Comparison of ENCODE assay signal across 26 cellular contexts in genomic region chr1:39717809-39718208, GRCh38. TPM values are rescaled to one million over a fixed set of nuclear protein-coding genes. Genes with fewer than 3 reads are reported as not detected.
DNase-seq lines count a peak whose midpoint lies in the region; ATAC-seq, FAIRE-seq and TF ChIP-seq lines count a peak whose summit lies in the region.
"Had no signal": no experiment of that assay in that cellular context is flagged by ENCODE, and none has a peak within 500 bp of the region (broad histone marks: within the 10 kb centered on the region; RNA-seq: fewer than 3 reads in every experiment).

No MANE protein-coding gene starts in this region.

- FAIRE-seq in K562 (lab: Jason Lieb, UNC) (no peak), GM12892 (lab: Jason Lieb, UNC) (no peak)
- FAIRE-seq: GM12891 had no signal

- POLR2A ChIA-PET in K562 (lab: Yijun Ruan, JAX), result no interaction called here

- no peak for TF ChIP-seq RAD21 in K562 (CRISPR knock-in tag; conservative IDR thresholded peaks at IDR 0.05 in 1 of 2, IDR thresholded peaks at IDR 0.05 in 1 of 2)

- intact Hi-C loops in Calu3 (cut with micrococcal nuclease; ENCODE audit: unreplicated experiment) (no loop called here), K562 (cut with micrococcal nuclease) (loop anchor here (10.0 kb wide), 1 partner anchor 613 kb away; no protein-coding TSS in a partner anchor), ovary (cut with DNase I) (loop anchor here in 2 of 4 donors (10.0 kb wide), 2 partner anchors 53 to 113 kb away; no protein-coding TSS in a partner anchor)

- no peak for TF ChIP-seq EP300 in K562 (IDR thresholded peaks at IDR 0.05; ENCODE audit: low read length)
- no peak for TF ChIP-seq EP300 in ovary (IDR thresholded peaks at IDR 0.05)

- 0 out of 2 replicates have a peak, but pooled peaks cover 2% of the 10 kb centered on the region for H3F3A ChIP-seq in GM23338 (replicated peaks; ENCODE audit: low read depth)

- H3K27me3 ChIP-seq in GM23338 (ENCODE audit: insufficient read depth), result peaks cover 95% of the 10 kb centered on the region
- peaks cover 0 to 3% of the 10 kb centered on the region in 2 experiments; a peak in 1 of 5 replicates for H3K27me3 ChIP-seq in K562 (ENCODE audit: control insufficient read depth in 2 of 2, insufficient read depth in 2 of 2, low read length in 2 of 2)
- no peaks in the 10 kb centered on the region for H3K27me3 ChIP-seq in ovary

- H3K9me3 Mint-ChIP-seq in Calu3 (ENCODE audit: low read depth, unreplicated experiment) (no peaks in the 10 kb centered on the region), GM23338 (no peaks in the 10 kb centered on the region)
- H3K9me3 Mint-ChIP-seq: CD4-positive, CD25-positive, alpha-beta regulatory T cell; IgD-negative memory B cell had no signal

- no peak overlapping the region for H3K4me2 ChIP-seq in GM23338
- H3K4me2 ChIP-seq in K562 (ENCODE audit: insufficient read depth, low read length), result no peak overlapping the region

- H3K27me3 Mint-ChIP-seq in Calu3 (ENCODE audit: unreplicated experiment) (peaks cover 69% of the 10 kb centered on the region), GM23338 (ENCODE audit: insufficient read depth, low read depth, poor library complexity) (peaks cover 72% of the 10 kb centered on the region)

- no peaks in the 10 kb centered on the region for H3K36me3 ChIP-seq in GM23338 (ENCODE audit: insufficient read depth)
- no peaks in the 10 kb centered on the region for H3K36me3 ChIP-seq in K562 (ENCODE audit: control insufficient read depth, insufficient read depth, low read length)
- H3K36me3 ChIP-seq in ovary, result no peaks in the 10 kb centered on the region

- H3K79me2 ChIP-seq in GM23338 (replicated peaks; ENCODE audit: insufficient read depth) (no peaks in the 10 kb centered on the region), K562 (ENCODE audit: control insufficient read depth, insufficient read depth, low read length) (no peaks in the 10 kb centered on the region)

- TF ChIP-seq POLR2A in K562 (conservative IDR thresholded peaks at IDR 0.05) (no peak), GM12892 (IDR thresholded peaks at IDR 0.05; ENCODE audit: low read depth, low read length) (no peak), ovary (IDR thresholded peaks at IDR 0.05) (no peak)

- BruUV-seq in Calu3 (replicated peaks; lab: Mats Ljungman, UMichigan) (no TSS peak), K562 (replicated peaks; lab: Mats Ljungman, UMichigan) (no TSS peak)

- in situ Hi-C loops in K562 (cut with MboI), result no loop called here

- H3K4me3 Mint-ChIP-seq in Calu3 (ENCODE audit: low read depth, unreplicated experiment) (no peak overlapping the region), GM23338 (no peak overlapping the region)
- H3K4me3 Mint-ChIP-seq: CD4-positive, CD25-positive, alpha-beta regulatory T cell; IgD-negative memory B cell had no signal

- no peaks in the 10 kb centered on the region for H3K9me1 ChIP-seq in K562 (ENCODE audit: control insufficient read depth, insufficient read depth, low read length)

- H4K20me1 ChIP-seq in GM23338 (replicated peaks; ENCODE audit: insufficient read depth) (peaks cover 32% of the 10 kb centered on the region), K562 (replicated peaks; ENCODE audit: control insufficient read depth, insufficient read depth, low read length) (no peaks in the 10 kb centered on the region)

- TF ChIP-seq CTCF in Calu3 (IDR thresholded peaks at IDR 0.05; ENCODE audit: unreplicated experiment), result peak; percentile 15
- peak in 1 of 2 experiments; percentile 15; a peak in 2 of 4 replicates for TF ChIP-seq CTCF in GM23338 (conservative IDR thresholded peaks at IDR 0.05; ENCODE audit: low read depth in 2 of 2)
- TF ChIP-seq CTCF in K562 (IDR thresholded peaks at IDR 0.05 in 2 of 3, conservative IDR thresholded peaks at IDR 0.05 in 1 of 3; ENCODE audit: insufficient read depth in 2 of 3, low read depth in 1 of 3, low read length in 3 of 3), result peak in 2 of 3 experiments; percentile 17 to 36; a peak in 3 of 6 replicates
- no peak for TF ChIP-seq CTCF in ovary (IDR thresholded peaks at IDR 0.05)

- no peaks in the 10 kb centered on the region for H3K9me3 ChIP-seq in K562 (replicated peaks; ENCODE audit: control insufficient read depth, insufficient read depth, low read depth, low read length)
- no peaks in the 10 kb centered on the region for H3K9me3 ChIP-seq in ovary

- H3K27ac ChIP-seq in GM23338 (ENCODE audit: low read depth) (no peak overlapping the region), K562 (ENCODE audit: extremely low read depth, low read depth, low read length) (no peak overlapping the region), ovary (no peak overlapping the region)
- H3K27ac ChIP-seq: GM23248, RWPE1, SK-N-MC had no signal

- no peak overlapping the region for H3K9ac ChIP-seq in K562 (ENCODE audit: insufficient read depth in 1 of 2, low read depth in 2 of 2, low read length in 2 of 2)
- H3K9ac ChIP-seq: GM23248 had no signal

- ATAC-seq in GM23338 (peak; percentile 35; the same call in 1 of the 3 replicates), K562 (peak; percentile 54; the same call in 2 of the 3 replicates), left lobe of liver (no peak)
- ATAC-seq: PC-3 had no signal

- DNase-seq in Calu3, result no peak
- DNase-seq in GM23338 (ENCODE audit: low spot score), result peak; percentile 39
- DNase-seq in K562 (ENCODE audit: extremely low read depth in 1 of 4, low spot score in 3 of 4), result no peak
- peak; percentile 6 for DNase-seq in left lobe of liver (ENCODE audit: low spot score)
- no peak for DNase-seq in GM12892 (ENCODE audit: insufficient read length)
- no peak for DNase-seq in OCI-M1 (lab: John Stamatoyannopoulos, UW)
- no peak for DNase-seq in ovary
- DNase-seq: CD4-positive, CD25-positive, alpha-beta regulatory T cell; COR-L47; DMS 273 treated with DMSO at 0.1 percent for 48 hours; DMS79 treated with DMSO at 0.1 percent for 48 hours; GM23248; Karpas-422; MV-4-11; NCI-H1694; NCI-H2081 treated with DMSO at 0.1 percent for 48 hours; NCI-H446 treated with DMSO at 0.1 percent for 48 hours; NCI-H526 treated with DMSO at 0.1 percent for 48 hours; PC-3; SHP77 treated with DMSO at 0.1 percent for 48 hours had no signal

- H2AFZ ChIP-seq in GM23338 (no peak overlapping the region), K562 (ENCODE audit: low read depth, low read length) (no peak overlapping the region)
- H2AFZ ChIP-seq: GM23248 had no signal

- CTCF ChIA-PET in Calu3 (lab: Charles Lee), result no interaction called here
- CTCF ChIA-PET in K562 (lab: Yijun Ruan, JAX; ENCODE audit: low intra/inter-chr PET ratio), result interaction anchor here (0.5 kb wide), 1 partner anchor 141 kb away, joined by 4 read pairs; the partner anchor contains the start of gene PABPC4

- WGBS in K562 (ENCODE audit: insufficient coverage, low coverage, missing lambda C conversion rate), result 5% methylated on average over 6 of the region's 6 CpGs
- 76 to 78% (median 78%) methylated on average over 6 of the region's 6 CpGs for WGBS in ovary, 3 donors

- no peaks in the 10 kb centered on the region for H3K36me3 Mint-ChIP-seq in Calu3 (ENCODE audit: insufficient read depth, unreplicated experiment)
- no peaks in the 10 kb centered on the region for H3K36me3 Mint-ChIP-seq in GM23338 (ENCODE audit: low read depth)
- H3K36me3 Mint-ChIP-seq: CD4-positive, CD25-positive, alpha-beta regulatory T cell; IgD-negative memory B cell had no signal

- H3K4me1 ChIP-seq in GM23338 (ENCODE audit: insufficient read depth) (no peaks in the 10 kb centered on the region), K562 (replicated peaks in 1 of 2; ENCODE audit: control insufficient read depth in 2 of 2, insufficient read depth in 2 of 2, low read length in 2 of 2) (peaks cover 0 to 4% of the 10 kb centered on the region in 2 experiments; a peak in 3 of 5 replicates), ovary (ENCODE audit: insufficient read depth) (no peaks in the 10 kb centered on the region)

- H3K9me2 ChIP-seq in GM23338 (ENCODE audit: insufficient read depth), result no peaks in the 10 kb centered on the region

- H3K4me3 ChIP-seq in GM23338 (no peak overlapping the region), K562 (no peak overlapping the region), ovary (no peak overlapping the region)
- H3K4me3 ChIP-seq: GM23248, SK-N-MC had no signal

- H3K4me1 Mint-ChIP-seq in Calu3 (ENCODE audit: low read depth, unreplicated experiment) (no peaks in the 10 kb centered on the region), GM23338 (no peaks in the 10 kb centered on the region)
- H3K4me1 Mint-ChIP-seq: CD4-positive, CD25-positive, alpha-beta regulatory T cell had no signal

- H3K27ac Mint-ChIP-seq in Calu3 (ENCODE audit: unreplicated experiment) (no peak overlapping the region), GM23338 (no peak overlapping the region)
- H3K27ac Mint-ChIP-seq: CD4-positive, CD25-positive, alpha-beta regulatory T cell; IgD-negative memory B cell had no signal

RNA-seq across cellular contexts. Expression of gene PPIE, which starts 20.9 kb away (rescaled TPM):
- 38.2 and 46.5 TPM in 2 replicates for total RNA-seq in Calu3 (2022)
- 24.3 and 27.8 TPM in 2 replicates for total RNA-seq in GM23338 (2014; rRNA removed; shearing (Covaris generic))
- 50.3 and 51.9 TPM in 2 replicates for polyA plus RNA-seq in GM23338 (2016; fragmentation: Nextera tagmentation; extraction: Ambion mirVana)
- total RNA-seq in K562 (2011; cell fraction: chromatin; rRNA removed; ENCODE audit: low replicate concordance), result 82.2 and 84.9 TPM in 2 replicates
- 64.3 and 64.9 TPM in 2 replicates for total RNA-seq in K562 (2011; cell fraction: nucleolus; rRNA removed)
- 89.9 and 148 TPM in 2 replicates for total RNA-seq in K562 (2011; cell fraction: nucleoplasm; rRNA removed)
- 75.4 and 84.7 TPM in 2 replicates for total RNA-seq in K562 (2014; rRNA removed)
- 107 and 113 TPM in 2 replicates for total RNA-seq in K562 (2014; rRNA removed; fragmentation: Illumina TruSeq; extraction: Trizol)
- total RNA-seq in K562 (2015; rRNA removed; fragmentation: Illumina TruSeq; extraction: Trizol), result 99.9 and 100.0 TPM in 2 replicates
- 94.2 and 108 TPM in 2 replicates for total RNA-seq in K562 (2021)
- polyA plus RNA-seq in K562 (2011; rRNA removed), result 162 and 163 TPM in 2 replicates
- polyA plus RNA-seq in K562 (2011; cell fraction: cytosol; rRNA removed), result 121 and 152 TPM in 2 replicates
- polyA plus RNA-seq in K562 (2011; cell fraction: nucleus; rRNA removed), result 98.0 and 123 TPM in 2 replicates
- 94.9 and 105 TPM in 2 replicates for polyA plus RNA-seq in K562 (2012)
- 119 and 131 TPM in 2 replicates for polyA plus RNA-seq in K562 (2014; fragmentation: Illumina TruSeq; extraction: Trizol)
- 100 to 1,000 TPM; 369 to 444 TPM for polyA plus RNA-seq in K562 (2014; fragmentation: Nextera tagmentation; extraction: Ambion mirVana)
- 136 and 154 TPM in 2 replicates for polyA plus RNA-seq in K562 (2014; rRNA removed)
- 85.1 and 88.0 TPM in 2 replicates for polyA minus RNA-seq in K562 (2011; rRNA and poly(A)+ RNA removed)
- polyA minus RNA-seq in K562 (2011; cell fraction: cytosol; rRNA and poly(A)+ RNA removed), result 28.3 and 30.2 TPM in 2 replicates
- 35.5 and 68.5 TPM in 2 replicates for polyA minus RNA-seq in K562 (2011; cell fraction: nucleus; rRNA and poly(A)+ RNA removed)
- 16.6 TPM for total RNA-seq in left lobe of liver
- polyA plus RNA-seq in GM12892 (2012; ENCODE audit: missing spikeins), result 78.6 TPM
- 10 to 100 TPM; 30.9 to 66.2 (median 46.7) TPM for total RNA-seq in ovary
- 100 to 1,000 TPM in 1 of 2 donors, 10 to 100 TPM in 1; 53.3 to 103 TPM for polyA plus RNA-seq in ovary

RNA-seq across cellular contexts. Expression of gene HPCAL4, which starts 26.6 kb away (rescaled TPM):
- total RNA-seq in Calu3 (2022), result not detected in 2 replicates
- 1.1 and 1.2 TPM in 2 replicates for total RNA-seq in GM23338 (2014; rRNA removed; shearing (Covaris generic))
- polyA plus RNA-seq in GM23338 (2016; fragmentation: Nextera tagmentation; extraction: Ambion mirVana), result 0.08 and 0.12 TPM in 2 replicates
- total RNA-seq in K562 (2011; cell fraction: chromatin; rRNA removed; ENCODE audit: low replicate concordance), result not detected in 2 replicates
- 0.17 TPM in 1 of 2 replicates, not detected in the other for total RNA-seq in K562 (2011; cell fraction: nucleolus; rRNA removed)
- total RNA-seq in K562 (2011; cell fraction: nucleoplasm; rRNA removed), result 0.07 TPM in 1 of 2 replicates, not detected in the other
- total RNA-seq in K562 (2014; rRNA removed), result not detected in 2 replicates
- total RNA-seq in K562 (2014; rRNA removed; fragmentation: Illumina TruSeq; extraction: Trizol), result 0.04 TPM in 1 of 2 replicates, not detected in the other
- not detected in 2 replicates for total RNA-seq in K562 (2015; rRNA removed; fragmentation: Illumina TruSeq; extraction: Trizol)
- total RNA-seq in K562 (2021), result 0.04 TPM in 2 replicates
- 0.04 and 0.07 TPM in 2 replicates for polyA plus RNA-seq in K562 (2011; rRNA removed)
- 0.06 and 0.09 TPM in 2 replicates for polyA plus RNA-seq in K562 (2011; cell fraction: cytosol; rRNA removed)
- polyA plus RNA-seq in K562 (2011; cell fraction: nucleus; rRNA removed), result 0.06 TPM in 2 replicates
- 0.03 and 0.06 TPM in 2 replicates for polyA plus RNA-seq in K562 (2012)
- 0.04 TPM in 1 of 2 replicates, not detected in the other for polyA plus RNA-seq in K562 (2014; fragmentation: Illumina TruSeq; extraction: Trizol)
- polyA plus RNA-seq in K562 (2014; fragmentation: Nextera tagmentation; extraction: Ambion mirVana), result under 1 TPM in 1 of 2 experiments, not detected in 1; 0.01 TPM
- polyA plus RNA-seq in K562 (2014; rRNA removed), result not detected in 2 replicates
- 0.06 and 0.11 TPM in 2 replicates for polyA minus RNA-seq in K562 (2011; rRNA and poly(A)+ RNA removed)
- polyA minus RNA-seq in K562 (2011; cell fraction: cytosol; rRNA and poly(A)+ RNA removed), result not detected in 2 replicates
- 0.11 TPM in 1 of 2 replicates, not detected in the other for polyA minus RNA-seq in K562 (2011; cell fraction: nucleus; rRNA and poly(A)+ RNA removed)
- total RNA-seq in left lobe of liver, result 0.08 TPM
- polyA plus RNA-seq in GM12892 (2012; ENCODE audit: missing spikeins), result 1.1 TPM
- total RNA-seq in ovary, result 1 to 10 TPM in 6 of 7 donors, under 1 TPM in 1; 0.88 to 7.7 (median 3.1) TPM
- 10 to 100 TPM in 1 of 2 donors, 1 to 10 TPM in 1; 1.3 to 11.1 TPM for polyA plus RNA-seq in ovary
- total RNA-seq: GM23248 had no signal
- polyA plus RNA-seq: BJ, GM23248 had no signal

RNA-seq across cellular contexts. Expression of gene NT5C1A, which starts 45.9 kb away (rescaled TPM):
- total RNA-seq in Calu3 (2022) (not detected in 2 replicates), K562 (2014; rRNA removed) (not detected in 2 replicates), K562 (2014; rRNA removed; fragmentation: Illumina TruSeq; extraction: Trizol) (not detected in 2 replicates), K562 (2015; rRNA removed; fragmentation: Illumina TruSeq; extraction: Trizol) (not detected in 2 replicates), K562 (2021) (not detected in 2 replicates), left lobe of liver (not detected), ovary (1 to 10 TPM in 4 of 7 donors, under 1 TPM in 1, not detected in 2; 0.34 to 2.4 (median 1.7) TPM)
- total RNA-seq in GM23338 (2014; rRNA removed; shearing (Covaris generic)), result not detected in 2 replicates
- polyA plus RNA-seq in GM23338 (2016; fragmentation: Nextera tagmentation; extraction: Ambion mirVana) (not detected in 2 replicates), K562 (2011; rRNA removed) (not detected in 2 replicates), K562 (2014; fragmentation: Illumina TruSeq; extraction: Trizol) (not detected in 2 replicates), K562 (2014; fragmentation: Nextera tagmentation; extraction: Ambion mirVana) (not detected), K562 (2014; rRNA removed) (not detected in 2 replicates), ovary (under 1 TPM; 0.15 to 0.97 TPM)
- total RNA-seq in K562 (2011; cell fraction: chromatin; rRNA removed; ENCODE audit: low replicate concordance), result not detected in 2 replicates
- 0.33 TPM in 1 of 2 replicates, not detected in the other for total RNA-seq in K562 (2011; cell fraction: nucleolus; rRNA removed)
- total RNA-seq in K562 (2011; cell fraction: nucleoplasm; rRNA removed), result not detected in 2 replicates
- polyA plus RNA-seq in K562 (2011; cell fraction: cytosol; rRNA removed), result not detected in 2 replicates
- not detected in 2 replicates for polyA plus RNA-seq in K562 (2011; cell fraction: nucleus; rRNA removed)
- not detected in 2 replicates for polyA plus RNA-seq in K562 (2012)
- not detected in 2 replicates for polyA minus RNA-seq in K562 (2011; rRNA and poly(A)+ RNA removed)
- polyA minus RNA-seq in K562 (2011; cell fraction: cytosol; rRNA and poly(A)+ RNA removed), result not detected in 2 replicates
- polyA minus RNA-seq in K562 (2011; cell fraction: nucleus; rRNA and poly(A)+ RNA removed), result not detected in 2 replicates
- 1.1 TPM for polyA plus RNA-seq in GM12892 (2012; ENCODE audit: missing spikeins)
- total RNA-seq: GM23248, M059J, PC-3 had no signal
- polyA plus RNA-seq: BJ, GM23248, IgD-negative memory B cell had no signal

RNA-seq across cellular contexts. Expression of gene OXCT2, which starts 53.3 kb away (rescaled TPM):
- total RNA-seq in Calu3 (2022) (1.0 and 1.3 TPM in 2 replicates), K562 (2014; rRNA removed) (0.54 and 0.57 TPM in 2 replicates), K562 (2014; rRNA removed; fragmentation: Illumina TruSeq; extraction: Trizol) (0.22 TPM in 1 of 2 replicates, not detected in the other), K562 (2015; rRNA removed; fragmentation: Illumina TruSeq; extraction: Trizol) (0.22 and 0.23 TPM in 2 replicates), K562 (2021) (0.31 and 0.64 TPM in 2 replicates), left lobe of liver (not detected), ovary (1 to 10 TPM; 1.6 to 7.2 (median 3.4) TPM)
- 2.8 and 4.0 TPM in 2 replicates for total RNA-seq in GM23338 (2014; rRNA removed; shearing (Covaris generic))
- polyA plus RNA-seq in GM23338 (2016; fragmentation: Nextera tagmentation; extraction: Ambion mirVana) (1.1 and 1.4 TPM in 2 replicates), K562 (2011; rRNA removed) (0.08 and 0.39 TPM in 2 replicates), K562 (2014; fragmentation: Illumina TruSeq; extraction: Trizol) (0.21 and 0.37 TPM in 2 replicates), K562 (2014; fragmentation: Nextera tagmentation; extraction: Ambion mirVana) (not detected), K562 (2014; rRNA removed) (0.05 and 0.37 TPM in 2 replicates), ovary (1 to 10 TPM in 1 of 2 donors, under 1 TPM in 1; 0.20 to 1.1 TPM)
- total RNA-seq in K562 (2011; cell fraction: chromatin; rRNA removed; ENCODE audit: low replicate concordance), result 1.4 and 2.6 TPM in 2 replicates
- total RNA-seq in K562 (2011; cell fraction: nucleolus; rRNA removed), result 1.0 and 1.3 TPM in 2 replicates
- 1.3 and 1.5 TPM in 2 replicates for total RNA-seq in K562 (2011; cell fraction: nucleoplasm; rRNA removed)
- 0.21 and 0.28 TPM in 2 replicates for polyA plus RNA-seq in K562 (2011; cell fraction: cytosol; rRNA removed)
- 1.2 and 1.5 TPM in 2 replicates for polyA plus RNA-seq in K562 (2011; cell fraction: nucleus; rRNA removed)
- polyA plus RNA-seq in K562 (2012), result 0.44 and 0.78 TPM in 2 replicates
- polyA minus RNA-seq in K562 (2011; rRNA and poly(A)+ RNA removed), result 0.28 and 0.33 TPM in 2 replicates
- not detected in 2 replicates for polyA minus RNA-seq in K562 (2011; cell fraction: cytosol; rRNA and poly(A)+ RNA removed)
- polyA minus RNA-seq in K562 (2011; cell fraction: nucleus; rRNA and poly(A)+ RNA removed), result not detected in 2 replicates
- 1.9 TPM for polyA plus RNA-seq in GM12892 (2012; ENCODE audit: missing spikeins)
- total RNA-seq: CD4-positive, CD25-positive, alpha-beta regulatory T cell had no signal
- polyA plus RNA-seq: CD4-positive, CD25-positive, alpha-beta regulatory T cell had no signal

Comparison
In these comparisons a context has a peak if more than half of its experiments do, and no peak if none do; other contexts are left out.
1. DNase-seq: peak in GM23338 (single experiment) and left lobe of liver (single experiment); none in Calu3 (single experiment), K562 (0 of 4), GM12892 (single experiment), OCI-M1 (single experiment) and ovary (0 of 5).
2. CTCF ChIP-seq: peak in Calu3 (single experiment) and K562 (2 of 3); none in ovary (0 of 3).